In the genomic region with DNA sequence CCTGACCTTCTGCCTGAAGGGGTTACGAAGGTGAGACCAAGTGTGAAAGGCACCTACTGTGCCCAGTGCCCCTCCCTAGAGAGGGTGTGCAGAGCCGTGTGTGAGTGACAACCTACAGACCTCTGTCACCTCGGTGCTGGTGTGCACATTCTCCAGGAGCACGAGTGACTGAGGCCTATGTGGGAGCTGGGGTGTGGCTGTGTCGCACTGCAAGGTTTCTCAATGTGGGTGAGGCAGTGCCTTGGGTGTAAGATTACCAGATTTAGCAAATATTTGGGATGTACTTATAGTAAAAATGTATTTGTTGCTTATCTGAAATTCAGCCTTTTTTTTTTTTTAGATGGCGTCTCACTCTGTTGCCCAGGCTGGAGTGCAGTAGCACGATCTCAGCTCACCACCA, we compare ENCODE assay signal across 1 cellular context.
TF ChIP-seq lines count a peak whose summit lies in the region.

No MANE protein-coding gene starts in this region.

TF ChIP-seq in K562, 482 proteins besides CTCF, POLR2A, EP300 and RAD21:
- TF ChIP-seq STAG1 (CRISPR knock-in tag; IDR thresholded peaks at IDR 0.05; ENCODE audit: borderline replicate concordance) (no peak), RBM22 (IDR thresholded peaks at IDR 0.05; ENCODE audit: low read depth, low read length, poor library complexity, severe bottlenecking) (no peak), MAFF (IDR thresholded peaks at IDR 0.05; ENCODE audit: low read length) (no peak), SETDB1 (IDR thresholded peaks at IDR 0.05; ENCODE audit: low read length) (no peak), ARHGAP35 (IDR thresholded peaks at IDR 0.05; ENCODE audit: partially characterized antibody) (no peak), CHD4 (IDR thresholded peaks at IDR 0.05; ENCODE audit: insufficient read depth, insufficient replicate concordance, low read depth, low read length, poor library complexity, severe bottlenecking) (no peak), WHSC1 (IDR thresholded peaks at IDR 0.05; ENCODE audit: low read length) (no peak), TCF3 (CRISPR knock-in tag; IDR thresholded peaks at IDR 0.05) (no peak), MAZ (CRISPR knock-in tag; conservative IDR thresholded peaks at IDR 0.05 in 1 of 2, IDR thresholded peaks at IDR 0.05 in 1 of 2) (no peak), RBBP5 (IDR thresholded peaks at IDR 0.05; ENCODE audit: borderline replicate concordance, insufficient read depth, low read length, poor library complexity, severe bottlenecking) (no peak), HMGN3 (IDR thresholded peaks at IDR 0.05; ENCODE audit: borderline replicate concordance, extremely low read depth, insufficient read length, low read depth, low read length) (no peak), HCFC1 (IDR thresholded peaks at IDR 0.05; ENCODE audit: low read depth, low read length) (no peak), ZNF644 (tag; IDR thresholded peaks at IDR 0.05; ENCODE audit: low read depth) (no peak), CHD1 (IDR thresholded peaks at IDR 0.05; ENCODE audit: low read length) (peak; percentile 30), RBM25 (IDR thresholded peaks at IDR 0.05; ENCODE audit: low read depth, low read length, severe bottlenecking) (no peak), POLR2AphosphoS2 (IDR thresholded peaks at IDR 0.05; ENCODE audit: low read length) (no peak), ZNF76 (CRISPR knock-in tag; IDR thresholded peaks at IDR 0.05; ENCODE audit: borderline replicate concordance) (no peak), ZNF224 (CRISPR knock-in tag; IDR thresholded peaks at IDR 0.05) (no peak), JUN (IDR thresholded peaks at IDR 0.05; ENCODE audit: borderline replicate concordance, low read depth, low read length) (no peak), JUN (CRISPR knock-in tag; IDR thresholded peaks at IDR 0.05; ENCODE audit: borderline replicate concordance) (no peak), U2AF2 (optimal IDR thresholded peaks at IDR 0.05; ENCODE audit: low read depth, low read length) (no peak), ZNF274 (IDR thresholded peaks at IDR 0.05; ENCODE audit: borderline replicate concordance, low read depth, low read length) (no peak), HMG20A (CRISPR knock-in tag; conservative IDR thresholded peaks at IDR 0.05) (no peak)
- TF ChIP-seq, protein P1, sequence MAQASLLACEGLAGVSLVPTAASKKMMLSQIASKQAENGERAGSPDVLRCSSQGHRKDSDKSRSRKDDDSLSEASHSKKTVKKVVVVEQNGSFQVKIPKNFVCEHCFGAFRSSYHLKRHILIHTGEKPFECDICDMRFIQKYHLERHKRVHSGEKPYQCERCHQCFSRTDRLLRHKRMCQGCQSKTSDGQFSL (CRISPR knock-in tag; IDR thresholded peaks at IDR 0.05): 0 out of 2 replicates have a peak, but pooled peaks have one; percentile 5
- TF ChIP-seq, protein P1 (tag; IDR thresholded peaks at IDR 0.05): no peak
- TF ChIP-seq, protein P2, sequence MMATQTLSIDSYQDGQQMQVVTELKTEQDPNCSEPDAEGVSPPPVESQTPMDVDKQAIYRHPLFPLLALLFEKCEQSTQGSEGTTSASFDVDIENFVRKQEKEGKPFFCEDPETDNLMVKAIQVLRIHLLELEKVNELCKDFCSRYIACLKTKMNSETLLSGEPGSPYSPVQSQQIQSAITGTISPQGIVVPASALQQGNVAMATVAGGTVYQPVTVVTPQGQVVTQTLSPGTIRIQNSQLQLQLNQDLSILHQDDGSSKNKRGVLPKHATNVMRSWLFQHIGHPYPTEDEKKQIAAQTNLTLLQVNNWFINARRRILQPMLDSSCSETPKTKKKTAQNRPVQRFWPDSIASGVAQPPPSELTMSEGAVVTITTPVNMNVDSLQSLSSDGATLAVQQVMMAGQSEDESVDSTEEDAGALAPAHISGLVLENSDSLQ (IDR thresholded peaks at IDR 0.05): peak; percentile 51; the same call in 1 of the 2 replicates
- TF ChIP-seq, protein P3, sequence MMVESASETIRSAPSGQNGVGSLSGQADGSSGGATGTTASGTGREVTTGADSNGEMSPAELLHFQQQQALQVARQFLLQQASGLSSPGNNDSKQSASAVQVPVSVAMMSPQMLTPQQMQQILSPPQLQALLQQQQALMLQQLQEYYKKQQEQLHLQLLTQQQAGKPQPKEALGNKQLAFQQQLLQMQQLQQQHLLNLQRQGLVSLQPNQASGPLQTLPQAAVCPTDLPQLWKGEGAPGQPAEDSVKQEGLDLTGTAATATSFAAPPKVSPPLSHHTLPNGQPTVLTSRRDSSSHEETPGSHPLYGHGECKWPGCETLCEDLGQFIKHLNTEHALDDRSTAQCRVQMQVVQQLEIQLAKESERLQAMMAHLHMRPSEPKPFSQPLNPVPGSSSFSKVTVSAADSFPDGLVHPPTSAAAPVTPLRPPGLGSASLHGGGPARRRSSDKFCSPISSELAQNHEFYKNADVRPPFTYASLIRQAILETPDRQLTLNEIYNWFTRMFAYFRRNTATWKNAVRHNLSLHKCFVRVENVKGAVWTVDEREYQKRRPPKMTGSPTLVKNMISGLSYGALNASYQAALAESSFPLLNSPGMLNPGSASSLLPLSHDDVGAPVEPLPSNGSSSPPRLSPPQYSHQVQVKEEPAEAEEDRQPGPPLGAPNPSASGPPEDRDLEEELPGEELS (CRISPR knock-in tag; IDR thresholded peaks at IDR 0.05; ENCODE audit: borderline replicate concordance): no peak
- TF ChIP-seq, protein P4, sequence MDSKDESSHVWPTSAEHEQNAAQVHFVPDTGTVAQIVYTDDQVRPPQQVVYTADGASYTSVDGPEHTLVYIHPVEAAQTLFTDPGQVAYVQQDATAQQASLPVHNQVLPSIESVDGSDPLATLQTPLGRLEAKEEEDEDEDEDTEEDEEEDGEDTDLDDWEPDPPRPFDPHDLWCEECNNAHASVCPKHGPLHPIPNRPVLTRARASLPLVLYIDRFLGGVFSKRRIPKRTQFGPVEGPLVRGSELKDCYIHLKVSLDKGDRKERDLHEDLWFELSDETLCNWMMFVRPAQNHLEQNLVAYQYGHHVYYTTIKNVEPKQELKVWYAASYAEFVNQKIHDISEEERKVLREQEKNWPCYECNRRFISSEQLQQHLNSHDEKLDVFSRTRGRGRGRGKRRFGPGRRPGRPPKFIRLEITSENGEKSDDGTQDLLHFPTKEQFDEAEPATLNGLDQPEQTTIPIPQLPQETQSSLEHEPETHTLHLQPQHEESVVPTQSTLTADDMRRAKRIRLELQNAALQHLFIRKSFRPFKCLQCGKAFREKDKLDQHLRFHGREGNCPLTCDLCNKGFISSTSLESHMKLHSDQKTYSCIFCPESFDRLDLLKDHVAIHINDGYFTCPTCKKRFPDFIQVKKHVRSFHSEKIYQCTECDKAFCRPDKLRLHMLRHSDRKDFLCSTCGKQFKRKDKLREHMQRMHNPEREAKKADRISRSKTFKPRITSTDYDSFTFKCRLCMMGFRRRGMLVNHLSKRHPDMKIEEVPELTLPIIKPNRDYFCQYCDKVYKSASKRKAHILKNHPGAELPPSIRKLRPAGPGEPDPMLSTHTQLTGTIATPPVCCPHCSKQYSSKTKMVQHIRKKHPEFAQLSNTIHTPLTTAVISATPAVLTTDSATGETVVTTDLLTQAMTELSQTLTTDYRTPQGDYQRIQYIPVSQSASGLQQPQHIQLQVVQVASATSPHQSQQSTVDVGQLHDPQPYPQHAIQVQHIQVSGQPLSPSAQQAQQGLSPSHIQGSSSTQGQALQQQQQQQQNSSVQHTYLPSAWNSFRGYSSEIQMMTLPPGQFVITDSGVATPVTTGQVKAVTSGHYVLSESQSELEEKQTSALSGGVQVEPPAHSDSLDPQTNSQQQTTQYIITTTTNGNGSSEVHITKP (IDR thresholded peaks at IDR 0.05; ENCODE audit: partially characterized antibody): no peak
